Comparison of ENCODE assay signal across 10 cellular contexts in genomic region chr5:132487841-132488555, GRCh38. TPM values are rescaled to one million over a fixed set of nuclear protein-coding genes. Genes with fewer than 3 reads are reported as not detected.
DNase-seq lines count a peak whose midpoint lies in the region; ATAC-seq and TF ChIP-seq lines count a peak whose summit lies in the region.
"Had no signal": no experiment of that assay in that cellular context is flagged by ENCODE, and none has a peak within 500 bp of the region (broad histone marks: within the 10 kb centered on the region; RNA-seq: fewer than 3 reads in every experiment).

No MANE protein-coding gene starts in this region.

- peak overlapping the region; percentile 87 to 99 (median 96) for H3K4me2 ChIP-seq in BLaER1 treated with 17β-estradiol and CSF1 and Interleukin-3, amounts not matched to agents 10 nM and 100 nM
- no peak overlapping the region for H3K4me2 ChIP-seq in osteoblast (ENCODE audit: insufficient read depth, low read length)

- H3K79me2 ChIP-seq in osteoblast (ENCODE audit: insufficient read depth, low read length), result peaks cover 43% of the 10 kb centered on the region

- H3K4me1 ChIP-seq in BLaER1 treated with 17β-estradiol and CSF1 and Interleukin-3, amounts not matched to agents 10 nM and 100 nM, result peaks cover 41 to 80% (median 76%) of the 10 kb centered on the region in 10 experiments
- H3K4me1 ChIP-seq in muscle layer of duodenum (ENCODE audit: control insufficient read depth in 1 of 2, insufficient read depth in 2 of 2, low read length in 2 of 2) (peaks cover 41 to 49% of the 10 kb centered on the region in 2 donors), osteoblast (ENCODE audit: insufficient read depth, low read length) (peaks cover 30% of the 10 kb centered on the region), aorta (ENCODE audit: control insufficient read depth in 1 of 2, insufficient read depth in 2 of 2, low read length in 2 of 2) (no peaks in the 10 kb centered on the region)

- WGBS in aorta, 2 donors, result 67 to 69% methylated on average over 3 of the region's 3 CpGs

- H3K4me3 ChIP-seq in BLaER1 treated with 17β-estradiol and CSF1 and Interleukin-3, amounts not matched to agents 10 nM and 100 nM, result peak overlapping the region; percentile 78 to 100 (median 94); a peak in 18 of 20 replicates
- H3K4me3 ChIP-seq in muscle layer of duodenum (ENCODE audit: low read depth in 1 of 2, low read length in 2 of 2) (peak overlapping the region; percentile 80 to 89), osteoblast (ENCODE audit: insufficient read depth, low read length) (no peak overlapping the region), aorta (ENCODE audit: low read length in 2 of 2) (no peak overlapping the region)

- H3K27me3 ChIP-seq in BLaER1 treated with 17β-estradiol and CSF1 and Interleukin-3, amounts not matched to agents 10 nM and 100 nM, result no peaks in the 10 kb centered on the region
- no peaks in the 10 kb centered on the region for H3K27me3 ChIP-seq in muscle layer of duodenum (ENCODE audit: low read depth, low read length)
- no peaks in the 10 kb centered on the region for H3K27me3 ChIP-seq in osteoblast (ENCODE audit: insufficient read depth, low read length)
- no peaks in the 10 kb centered on the region for H3K27me3 ChIP-seq in aorta (ENCODE audit: control insufficient read depth in 1 of 2, insufficient read depth in 2 of 2, low read length in 1 of 2)

- TF ChIP-seq CTCF in GM10266 (IDR thresholded peaks at IDR 0.05; ENCODE audit: control insufficient read depth, insufficient read depth, low read depth, missing control alignments) (no peak), osteoblast (IDR thresholded peaks at IDR 0.05; ENCODE audit: extremely low read depth, low read depth, low read length) (no peak)

- H2AFZ ChIP-seq in osteoblast (ENCODE audit: low read length), result no peak overlapping the region

- no peak for ATAC-seq in aorta (ENCODE audit: low FRiP score)

- H3K27ac ChIP-seq in BLaER1 treated with 17β-estradiol and CSF1 and Interleukin-3, amounts not matched to agents 10 nM and 100 nM, result peak overlapping the region in 9 of 11 experiments; percentile 7 to 98 (median 96); a peak in 18 of 22 replicates
- H3K27ac ChIP-seq in KOPT-K1 (ENCODE audit: low read depth, low read length, poor library complexity, severe bottlenecking) (peak overlapping the region; percentile 96), muscle layer of duodenum (ENCODE audit: low read length) (peak overlapping the region; percentile 85), osteoblast (ENCODE audit: low read depth, low read length) (no peak overlapping the region), aorta (ENCODE audit: low read depth in 1 of 2, low read length in 2 of 2) (no peak overlapping the region)

- peaks cover 58 to 71% (median 68%) of the 10 kb centered on the region in 11 experiments for H3K36me3 ChIP-seq in BLaER1 treated with 17β-estradiol and CSF1 and Interleukin-3, amounts not matched to agents 10 nM and 100 nM
- H3K36me3 ChIP-seq in KOPT-K1 (ENCODE audit: insufficient read depth, low read length), result peaks cover 71% of the 10 kb centered on the region
- peaks cover 47 to 60% of the 10 kb centered on the region in 2 donors for H3K36me3 ChIP-seq in muscle layer of duodenum (ENCODE audit: control insufficient read depth in 1 of 2, insufficient read depth in 2 of 2, low read length in 2 of 2)
- H3K36me3 ChIP-seq in osteoblast (ENCODE audit: insufficient read depth, low read length), result peaks cover 56% of the 10 kb centered on the region
- peaks cover 0 to 10% of the 10 kb centered on the region in 2 donors for H3K36me3 ChIP-seq in aorta (ENCODE audit: control insufficient read depth in 1 of 2, insufficient read depth in 2 of 2, low read length in 1 of 2)

- H3K9ac ChIP-seq in BLaER1 treated with 17β-estradiol and CSF1 and Interleukin-3, amounts not matched to agents 10 nM and 100 nM, result peak overlapping the region; percentile 93 to 99 (median 97); a peak in 21 of 22 replicates

- peak; percentile 16 for DNase-seq in activated naive CD4-positive, alpha-beta T cell treated with anti-CD3 and anti-CD28 coated beads, Interleukin-2, amount 50 U/mL, for 16 hours
- DNase-seq in GM10266 (ENCODE audit: extremely low spot score) (no peak), putamen (ENCODE audit: low spot score) (no peak), osteoblast (ENCODE audit: insufficient read length, low spot score, missing footprints) (no peak), aorta (no peak)
- DNase-seq: DMS79 treated with DMSO at 0.1 percent for 48 hours, NCI-H446 treated with DMSO at 0.1 percent for 48 hours had no signal

- H3K9me3 ChIP-seq in BLaER1 treated with 17β-estradiol and CSF1 and Interleukin-3, amounts not matched to agents 10 nM and 100 nM (replicated peaks in 1 of 11), result no peaks in the 10 kb centered on the region; a peak in 1 of 22 replicates
- no peaks in the 10 kb centered on the region for H3K9me3 ChIP-seq in KOPT-K1 (ENCODE audit: insufficient read depth, low read length, poor library complexity, severe bottlenecking)
- no peaks in the 10 kb centered on the region for H3K9me3 ChIP-seq in muscle layer of duodenum (ENCODE audit: control insufficient read depth in 1 of 2, low read length in 2 of 2)
- H3K9me3 ChIP-seq in osteoblast (ENCODE audit: low read depth, low read length), result no peaks in the 10 kb centered on the region
- no peaks in the 10 kb centered on the region for H3K9me3 ChIP-seq in aorta (ENCODE audit: control insufficient read depth, low read length)

- H4K20me1 ChIP-seq in BLaER1 treated with 17β-estradiol and CSF1 and Interleukin-3, amounts not matched to agents 10 nM and 100 nM, result peaks cover 69 to 76% (median 75%) of the 10 kb centered on the region in 11 experiments
- H4K20me1 ChIP-seq in osteoblast (ENCODE audit: insufficient read depth, low read length), result peaks cover 50% of the 10 kb centered on the region

- intact Hi-C loops in aorta (cut with DNase I), result no loop called here

RNA-seq across cellular contexts. Expression of gene IRF1, which starts 2.6 kb away (rescaled TPM):
- total RNA-seq in osteoblast (19.7 and 22.1 TPM in 2 replicates), aorta (10 to 100 TPM; 26.8 to 36.1 TPM)
- polyA plus RNA-seq in aorta, result 10 to 100 TPM; 12.9 to 13.1 TPM

RNA-seq across cellular contexts. Expression of gene IL5, which starts 55.3 kb away (rescaled TPM):
- total RNA-seq in osteoblast (not detected in 2 replicates), aorta (not detected)
- polyA plus RNA-seq in aorta, result not detected

Comparison
In these comparisons a context has a peak if more than half of its experiments do, and no peak if none do; other contexts are left out.
1. H3K27ac ChIP-seq: peak in BLaER1 treated with 17β-estradiol and CSF1 and Interleukin-3, amounts not matched to agents 10 nM and 100 nM (9 of 11), KOPT-K1 (single experiment) and muscle layer of duodenum (single experiment); none in osteoblast (single experiment) and aorta (0 of 2).
2. H3K4me3 ChIP-seq: peak in BLaER1 treated with 17β-estradiol and CSF1 and Interleukin-3, amounts not matched to agents 10 nM and 100 nM (10 of 10) and muscle layer of duodenum (2 of 2); none in osteoblast (single experiment) and aorta (0 of 2).